Comparison of ENCODE assay signal across 20 cellular contexts in genomic region chr2:144990661-144991060, GRCh38.
DNase-seq lines count a peak whose midpoint lies in the region; ATAC-seq lines count a peak whose summit lies in the region.
"Had no signal": no experiment of that assay in that cellular context is flagged by ENCODE, and none has a peak within 500 bp of the region (broad histone marks: within the 10 kb centered on the region; RNA-seq: fewer than 3 reads in every experiment).

No MANE protein-coding gene starts in this region.

- no peak overlapping the region for H3K9ac ChIP-seq in HUES64 (ENCODE audit: low read depth, low read length)

- ATAC-seq in left colon, result no peak
- ATAC-seq: Right ventricle myocardium inferior had no signal

- H3K4me3 ChIP-seq in HUES64 (ENCODE audit: low read length), result no peak overlapping the region
- H3K4me3 ChIP-seq in ectodermal cell (ENCODE audit: insufficient read depth, low read depth, low read length), result no peak overlapping the region
- H3K4me3 ChIP-seq: HAP-1, MG63 had no signal

- DNase-seq in midbrain (lab: John Stamatoyannopoulos, UW), result peak; percentile 47
- DNase-seq in substantia nigra (lab: John Stamatoyannopoulos, UW), result peak in 13 of 49 donors; percentile 4 to 50 (median 15)
- no peak for DNase-seq in posterior vena cava (ENCODE audit: low spot score)
- no peak for DNase-seq in activated T-cell treated with anti-CD3 and anti-CD28 coated beads, Interleukin-2, amount 50 U/mL, for 48 hours
- DNase-seq in NCI-H510A (lab: John Stamatoyannopoulos, UW), result no peak
- no peak for DNase-seq in left colon
- DNase-seq: DMS79; Kasumi-1; MG63; NCI-H1092; NCI-H1436 treated with DMSO at 0.1 percent for 48 hours; NCI-H2029 treated with DMSO at 0.1 percent for 48 hours; NCI-H446 treated with DMSO at 0.1 percent for 48 hours; NCI-H748 treated with DMSO at 0.1 percent for 48 hours; NK-92 treated with Interleukin-12 subunit alpha and Interleukin-12 subunit beta, amount 100 ng/mL, for 24 hours had no signal

- peak overlapping the region; percentile 51; the same call in 1 of the 2 replicates for H3K27ac ChIP-seq in HUES64 (ENCODE audit: low read depth, low read length)
- H3K27ac ChIP-seq in ectodermal cell (ENCODE audit: insufficient read depth, low read depth, low read length, poor library complexity, severe bottlenecking), result peak overlapping the region; percentile 40
- H3K27ac ChIP-seq in substantia nigra (ENCODE audit: low read depth, low read length, poor library complexity, severe bottlenecking), result peak overlapping the region; percentile 37
- H3K27ac ChIP-seq: HL-60 had no signal

- H3K9me3 ChIP-seq in HUES64 (ENCODE audit: insufficient read depth, low read depth, low read length) (peaks cover 16% of the 10 kb centered on the region), ectodermal cell (ENCODE audit: control insufficient read depth, low read length) (no peaks in the 10 kb centered on the region)
- H3K9me3 ChIP-seq: HAP-1, MG63 had no signal

- H3K27me3 ChIP-seq in HUES64 (ENCODE audit: insufficient read depth, low read length) (no peaks in the 10 kb centered on the region), ectodermal cell (ENCODE audit: control insufficient read depth, insufficient read depth, low read length, poor library complexity, severe bottlenecking) (no peaks in the 10 kb centered on the region)
- H3K27me3 ChIP-seq: MG63 had no signal

- H3K4me1 ChIP-seq in HUES64 (ENCODE audit: insufficient read depth, low read length) (peaks cover 16% of the 10 kb centered on the region), ectodermal cell (ENCODE audit: control insufficient read depth, insufficient read depth, low read length) (peaks cover 12% of the 10 kb centered on the region)
- H3K4me1 ChIP-seq: HAP-1 had no signal

- no peaks in the 10 kb centered on the region for H3K36me3 ChIP-seq in HUES64 (ENCODE audit: insufficient read depth, low read length)
- H3K36me3 ChIP-seq in ectodermal cell (ENCODE audit: control insufficient read depth, insufficient read depth, low read length), result no peaks in the 10 kb centered on the region
- H3K36me3 ChIP-seq: HAP-1, MG63 had no signal

- intact Hi-C loops in posterior vena cava (cut with DNase I) (no loop called here), left colon (cut with DNase I, micrococcal nuclease) (no loop called here)

- 56% methylated on average over 1 of the region's 1 CpG for WGBS in HUES64
- 0 to 20% methylated on average over 1 of the region's 1 CpG for WGBS in ectodermal cell, 2 experiments
